9 cellular contexts compared by ENCODE assay signal in genomic region chr1:8629241-8630091, GRCh38.
DNase-seq lines count a peak whose midpoint lies in the region; ATAC-seq and TF ChIP-seq lines count a peak whose summit lies in the region.
"Had no signal": no experiment of that assay in that cellular context is flagged by ENCODE, and none has a peak within 500 bp of the region (broad histone marks: within the 10 kb centered on the region; RNA-seq: fewer than 3 reads in every experiment).

No MANE protein-coding gene starts in this region.

- no peaks in the 10 kb centered on the region for H3K27me3 Mint-ChIP-seq in activated naive CD4-positive, alpha-beta T cell treated with anti-CD3 and anti-CD28 coated beads, Interleukin-2, amount 10 ng/mL, durations not matched to agents 7 days and 5 days
- H3K27me3 Mint-ChIP-seq: activated naive CD8-positive, alpha-beta T cell had no signal

- no peak overlapping the region for H3K4me2 ChIP-seq in osteoblast (ENCODE audit: insufficient read depth, low read length)

- no peak overlapping the region for H2AFZ ChIP-seq in osteoblast (ENCODE audit: low read length)

- H3K4me3 ChIP-seq in choroid plexus epithelial cell (ENCODE audit: low read depth, low read length) (no peak overlapping the region), osteoblast (ENCODE audit: insufficient read depth, low read length) (no peak overlapping the region)

- no peaks in the 10 kb centered on the region for H4K20me1 ChIP-seq in osteoblast (ENCODE audit: insufficient read depth, low read length)

- CTCF ChIA-PET in activated naive CD4-positive, alpha-beta T cell treated with anti-CD3 and anti-CD28 coated beads, Interleukin-2, amount 10 ng/mL, durations not matched to agents 7 days and 5 days (lab: Charles Lee) = no interaction called here

- no peak for DNase-seq in activated naive CD4-positive, alpha-beta T cell treated with anti-CD3 and anti-CD28 coated beads, Interleukin-2, amount 10 ng/mL, durations not matched to agents 7 days and 5 days
- DNase-seq in activated naive CD4-positive, alpha-beta T cell (lab: John Stamatoyannopoulos, UW) = no peak
- DNase-seq in NCI-H2081 (lab: John Stamatoyannopoulos, UW) (peak; percentile 66 to 84), choroid plexus epithelial cell (ENCODE audit: low read depth) (peak; percentile 76), osteoblast (ENCODE audit: insufficient read length, low spot score, missing footprints) (peak; percentile 66), UCSD-AML1 (lab: John Stamatoyannopoulos, UW; ENCODE audit: unreplicated experiment) (no peak), HuH-7.5 (ENCODE audit: low spot score) (no peak)

- peak; percentile 77 for ATAC-seq in HG02798 (IDR thresholded peaks at IDR 0.05; ENCODE audit: poor library complexity, unreplicated experiment)

- TF ChIP-seq CTCF in choroid plexus epithelial cell (conservative IDR thresholded peaks at IDR 0.05; ENCODE audit: low read depth, low read length) (no peak), osteoblast (IDR thresholded peaks at IDR 0.05; ENCODE audit: extremely low read depth, low read depth, low read length) (no peak)

- peak overlapping the region; percentile 3 for H3K27ac Mint-ChIP-seq in activated naive CD4-positive, alpha-beta T cell treated with anti-CD3 and anti-CD28 coated beads, Interleukin-2, amount 10 ng/mL, durations not matched to agents 7 days and 5 days
- H3K27ac Mint-ChIP-seq: activated naive CD8-positive, alpha-beta T cell had no signal

- H3K4me1 ChIP-seq in osteoblast (ENCODE audit: insufficient read depth, low read length) = peaks cover 50% of the 10 kb centered on the region

- H3K9me3 Mint-ChIP-seq in activated naive CD4-positive, alpha-beta T cell treated with anti-CD3 and anti-CD28 coated beads, Interleukin-2, amount 10 ng/mL, durations not matched to agents 7 days and 5 days = no peaks in the 10 kb centered on the region

- peaks cover 30% of the 10 kb centered on the region for H3K36me3 Mint-ChIP-seq in activated naive CD4-positive, alpha-beta T cell treated with anti-CD3 and anti-CD28 coated beads, Interleukin-2, amount 10 ng/mL, durations not matched to agents 7 days and 5 days

- no peaks in the 10 kb centered on the region for H3K36me3 ChIP-seq in osteoblast (ENCODE audit: insufficient read depth, low read length)

- no peaks in the 10 kb centered on the region for H3K27me3 ChIP-seq in osteoblast (ENCODE audit: insufficient read depth, low read length)

- H3K4me1 Mint-ChIP-seq in activated naive CD4-positive, alpha-beta T cell treated with anti-CD3 and anti-CD28 coated beads, Interleukin-2, amount 10 ng/mL, durations not matched to agents 7 days and 5 days = peaks cover 42% of the 10 kb centered on the region

- peaks cover 52% of the 10 kb centered on the region for H3K79me2 ChIP-seq in osteoblast (ENCODE audit: insufficient read depth, low read length)

- H3K4me3 Mint-ChIP-seq in activated naive CD4-positive, alpha-beta T cell treated with anti-CD3 and anti-CD28 coated beads, Interleukin-2, amount 10 ng/mL, durations not matched to agents 7 days and 5 days = no peak overlapping the region
- H3K4me3 Mint-ChIP-seq: activated naive CD8-positive, alpha-beta T cell had no signal

- H3K27ac ChIP-seq in osteoblast (ENCODE audit: low read depth, low read length) = peak overlapping the region; percentile 4

- no peaks in the 10 kb centered on the region for H3K9me3 ChIP-seq in osteoblast (ENCODE audit: low read depth, low read length)

Comparison
In these comparisons a context has a peak if more than half of its experiments do, and no peak if none do; other contexts are left out.
1. DNase-seq: peak in NCI-H2081 (2 of 2), choroid plexus epithelial cell (single experiment) and osteoblast (single experiment); none in activated naive CD4-positive, alpha-beta T cell treated with anti-CD3 and anti-CD28 coated beads, Interleukin-2, amount 10 ng/mL, durations not matched to agents 7 days and 5 days (single experiment), activated naive CD4-positive, alpha-beta T cell (0 of 4), UCSD-AML1 (single experiment) and HuH-7.5 (single experiment).